ENCODE assay signal across 42 cellular contexts in the genomic region with DNA sequence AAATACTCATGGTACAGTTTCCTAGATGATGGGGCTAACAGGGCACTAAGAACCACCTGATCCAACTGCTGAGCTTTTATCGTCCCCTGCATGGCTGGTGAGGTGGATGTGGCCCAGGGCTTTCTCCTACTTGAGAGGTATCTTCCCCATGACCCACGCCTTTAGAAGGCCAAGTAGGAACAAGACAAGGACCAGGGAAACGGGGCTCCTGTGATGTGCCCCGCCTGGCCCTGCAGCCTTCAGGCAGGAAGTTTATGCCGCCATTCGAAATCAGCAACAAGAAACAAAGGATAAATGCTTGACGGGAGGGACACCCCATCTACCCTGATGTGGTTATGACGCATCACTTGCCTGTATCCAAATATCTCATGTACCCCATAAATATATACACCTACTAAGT. TPM values are rescaled to one million over a fixed set of nuclear protein-coding genes. Genes with fewer than 3 reads are reported as not detected.
"Had no signal": no experiment of that assay in that cellular context is flagged by ENCODE, and none has a peak within 500 bp of the region (broad histone marks: within the 10 kb centered on the region; RNA-seq: fewer than 3 reads in every experiment).

No MANE protein-coding gene starts in this region.

- H3K27ac Mint-ChIP-seq: activated naive CD4-positive, alpha-beta T cell treated with anti-CD3 and anti-CD28 coated beads for 36 hours; activated naive CD4-positive, alpha-beta T cell treated with anti-CD3 and anti-CD28 coated beads, Interleukin-2, amount 10 ng/mL, durations not matched to agents 7 days and 5 days; activated naive CD4-positive, alpha-beta T cell treated with anti-CD3 and anti-CD28 coated beads, Interleukin-2, amount 50 U/mL, for 24 hours; activated naive CD4-positive, alpha-beta T cell treated with anti-CD3 and anti-CD28 coated beads, Interleukin-2, amount 50 U/mL, for 72 hours; activated naive CD8-positive, alpha-beta T cell; activated naive CD8-positive, alpha-beta T cell treated with anti-CD3 and anti-CD28 coated beads for 36 hours; activated naive CD8-positive, alpha-beta T cell treated with anti-CD3 and anti-CD28 coated beads, Interleukin-2, amount 10 ng/mL, durations not matched to agents 7 days and 5 days; activated naive CD8-positive, alpha-beta T cell treated with anti-CD3 and anti-CD28 coated beads, Interleukin-2, amount 50 U/mL, for 24 hours; activated T-cell treated with anti-CD3 and anti-CD28 coated beads, Interleukin-2, amount 50 U/mL, for 24 hours; activated T-cell treated with anti-CD3 and anti-CD28 coated beads, Interleukin-2, amount 50 U/mL, for 72 hours; activated T-helper 1 cell treated with anti-CD3 and anti-CD28 coated beads, Interleukin-12 subunit alpha, Interleukin-12 subunit beta, Interleukin-2, Interleukin-4 antibody, amounts not matched to agents 30 ng/mL and 10 ng/mL and 1 ng/mL, durations not matched to agents 14 hours and 24 hours and 36 hours; activated T-helper 17 cell treated with anti-CD3 and anti-CD28 coated beads, Interleukin-2, amount 50 U/mL, for 72 hours; activated T-helper 2 cell treated with anti-CD3 and anti-CD28 coated beads, Interferon-gamma antibody, Interleukin-2, Interleukin-4, amounts not matched to agents 10 μg/mL and 5 μg/mL and 100 μg/mL, durations not matched to agents 14 hours and 24 hours and 36 hours; brain had no signal

- H3K27me3 ChIP-seq: adrenal gland, ascending aorta, body of pancreas, brain microvascular endothelial cell, breast epithelium, cardiac muscle cell had no signal

- H3K4me3 ChIP-seq: adrenal gland, ascending aorta, body of pancreas, breast epithelium, cardiac muscle cell had no signal

- H3K27ac ChIP-seq: adrenal gland, ascending aorta, body of pancreas, brain microvascular endothelial cell, breast epithelium, cardiac muscle cell had no signal

- H3K4me1 Mint-ChIP-seq: activated naive CD4-positive, alpha-beta T cell treated with anti-CD3 and anti-CD28 coated beads, Interleukin-2, amount 10 ng/mL, durations not matched to agents 7 days and 5 days; activated naive CD4-positive, alpha-beta T cell treated with anti-CD3 and anti-CD28 coated beads, Interleukin-2, amount 50 U/mL, for 24 hours; activated naive CD8-positive, alpha-beta T cell treated with anti-CD3 and anti-CD28 coated beads for 36 hours; activated naive CD8-positive, alpha-beta T cell treated with anti-CD3 and anti-CD28 coated beads, Interleukin-2, amount 10 ng/mL, durations not matched to agents 7 days and 5 days; activated naive CD8-positive, alpha-beta T cell treated with anti-CD3 and anti-CD28 coated beads, Interleukin-2, amount 50 U/mL, for 24 hours; activated T-helper 17 cell treated with anti-CD3 and anti-CD28 coated beads, Interleukin-2, amount 50 U/mL, for 72 hours; brain; central memory CD8-positive, alpha-beta T cell had no signal

- H3K9me3 ChIP-seq: adrenal gland, ascending aorta had no signal

- H3K4me3 Mint-ChIP-seq: activated naive CD4-positive, alpha-beta T cell treated with anti-CD3 and anti-CD28 coated beads for 36 hours; activated naive CD4-positive, alpha-beta T cell treated with anti-CD3 and anti-CD28 coated beads, Interleukin-2, amount 10 ng/mL, durations not matched to agents 7 days and 5 days; activated naive CD4-positive, alpha-beta T cell treated with anti-CD3 and anti-CD28 coated beads, Interleukin-2, amount 50 U/mL, for 24 hours; activated naive CD8-positive, alpha-beta T cell; activated naive CD8-positive, alpha-beta T cell treated with anti-CD3 and anti-CD28 coated beads for 36 hours; activated naive CD8-positive, alpha-beta T cell treated with anti-CD3 and anti-CD28 coated beads, Interleukin-2, amount 10 ng/mL, durations not matched to agents 7 days and 5 days; activated naive CD8-positive, alpha-beta T cell treated with anti-CD3 and anti-CD28 coated beads, Interleukin-2, amount 50 U/mL, for 24 hours; activated T-cell treated with anti-CD3 and anti-CD28 coated beads, Interleukin-2, amount 50 U/mL, for 24 hours; activated T-cell treated with anti-CD3 and anti-CD28 coated beads, Interleukin-2, amount 50 U/mL, for 4 hours; activated T-cell treated with anti-CD3 and anti-CD28 coated beads, Interleukin-2, amount 50 U/mL, for 72 hours; activated T-helper 1 cell treated with anti-CD3 and anti-CD28 coated beads, Interleukin-12 subunit alpha, Interleukin-12 subunit beta, Interleukin-2, Interleukin-4 antibody, amounts not matched to agents 30 ng/mL and 10 ng/mL and 1 ng/mL, durations not matched to agents 14 hours and 24 hours and 36 hours; activated T-helper 17 cell treated with anti-CD3 and anti-CD28 coated beads, Interleukin-2, amount 50 U/mL, for 72 hours; brain; central memory CD8-positive, alpha-beta T cell had no signal

- H3K36me3 ChIP-seq: adrenal gland, ascending aorta, brain microvascular endothelial cell, breast epithelium, cardiac muscle cell had no signal

- H3K27me3 Mint-ChIP-seq: activated naive CD4-positive, alpha-beta T cell treated with anti-CD3 and anti-CD28 coated beads, Interleukin-2, amount 10 ng/mL, durations not matched to agents 7 days and 5 days; activated naive CD8-positive, alpha-beta T cell treated with anti-CD3 and anti-CD28 coated beads, Interleukin-2, amount 10 ng/mL, durations not matched to agents 7 days and 5 days; activated T-cell treated with anti-CD3 and anti-CD28 coated beads, Interleukin-2, amount 50 U/mL, for 24 hours had no signal

- H3K36me3 Mint-ChIP-seq: activated naive CD4-positive, alpha-beta T cell treated with anti-CD3 and anti-CD28 coated beads, Interleukin-2, amount 10 ng/mL, durations not matched to agents 7 days and 5 days; activated naive CD8-positive, alpha-beta T cell; activated naive CD8-positive, alpha-beta T cell treated with anti-CD3 and anti-CD28 coated beads for 36 hours; activated naive CD8-positive, alpha-beta T cell treated with anti-CD3 and anti-CD28 coated beads, Interleukin-2, amount 10 ng/mL, durations not matched to agents 7 days and 5 days; brain had no signal

- DNase-seq: activated effector memory CD4-positive, alpha-beta T cell treated with anti-CD3 and anti-CD28 coated beads, Interleukin-2, amount 50 U/mL, for 16 hours; activated effector memory CD4-positive, alpha-beta T cell treated with Interleukin-2 at 50 U/mL for 16 hours; activated gamma-delta T cell; activated gamma-delta T cell treated with Interleukin-2 at 50 U/mL for 16 hours; activated naive CD4-positive, alpha-beta T cell; activated naive CD4-positive, alpha-beta T cell treated with anti-CD3 and anti-CD28 coated beads for 36 hours; activated naive CD4-positive, alpha-beta T cell treated with anti-CD3 and anti-CD28 coated beads, Interleukin-2, amount 10 ng/mL, durations not matched to agents 7 days and 5 days; activated naive CD4-positive, alpha-beta T cell treated with anti-CD3 and anti-CD28 coated beads, Interleukin-2, amount 50 U/mL, for 16 hours; activated naive CD4-positive, alpha-beta T cell treated with Interleukin-2 at 50 U/mL for 16 hours; activated naive CD8-positive, alpha-beta T cell treated with anti-CD3 and anti-CD28 coated beads for 36 hours; activated naive CD8-positive, alpha-beta T cell treated with anti-CD3 and anti-CD28 coated beads, Interleukin-2, amount 10 ng/mL, durations not matched to agents 7 days and 5 days; activated naive CD8-positive, alpha-beta T cell treated with anti-CD3 and anti-CD28 coated beads, Interleukin-2, amount 50 U/mL, for 24 hours; activated T-cell treated with anti-CD3 and anti-CD28 coated beads for 4 hours; activated T-cell treated with anti-CD3 and anti-CD28 coated beads, Interleukin-2, amount 50 U/mL, for 1 hour; activated T-cell treated with anti-CD3 and anti-CD28 coated beads, Interleukin-2, amount 50 U/mL, for 24 hours; activated T-cell treated with anti-CD3 and anti-CD28 coated beads, Interleukin-2, amount 50 U/mL, for 4 hours; activated T-cell treated with anti-CD3 and anti-CD28 coated beads, Interleukin-2, amount 50 U/mL, for 48 hours; activated T-cell treated with anti-CD3 and anti-CD28 coated beads, Interleukin-2, amount 50 U/mL, for 72 hours; adrenal gland; amniotic stem cell; amygdala; anterior cingulate cortex; aorta; body of pancreas; brain microvascular endothelial cell; caudate nucleus; central memory CD4-positive, alpha-beta T cell; cerebellar nuclear complex had no signal

- H3K4me1 ChIP-seq: adrenal gland, ascending aorta, body of pancreas, breast epithelium had no signal

RNA-seq across cellular contexts. Expression of a gene that starts 4.1 kb away (rescaled TPM):
- total RNA-seq: activated naive CD4-positive, alpha-beta T cell treated with anti-CD3 and anti-CD28 coated beads for 36 hours; activated naive CD4-positive, alpha-beta T cell treated with anti-CD3 and anti-CD28 coated beads, Interleukin-2, amount 50 U/mL, for 72 hours; activated naive CD8-positive, alpha-beta T cell treated with anti-CD3 and anti-CD28 coated beads for 36 hours; activated naive CD8-positive, alpha-beta T cell treated with anti-CD3 and anti-CD28 coated beads, Interleukin-2, amount 10 ng/mL, durations not matched to agents 7 days and 5 days; activated T-cell treated with anti-CD3 and anti-CD28 coated beads, Interleukin-2, amount 50 U/mL, for 4 hours; activated T-cell treated with anti-CD3 and anti-CD28 coated beads, Interleukin-2, amount 50 U/mL, for 72 hours; activated T-helper 1 cell treated with anti-CD3 and anti-CD28 coated beads, Interleukin-12 subunit alpha, Interleukin-12 subunit beta, Interleukin-2, Interleukin-4 antibody, amounts not matched to agents 30 ng/mL and 10 ng/mL and 1 ng/mL, durations not matched to agents 14 hours and 24 hours and 36 hours; activated T-helper 17 cell treated with anti-CD3 and anti-CD28 coated beads, Interleukin-2, amount 50 U/mL, for 72 hours; activated T-helper 2 cell treated with anti-CD3 and anti-CD28 coated beads, Interferon-gamma antibody, Interleukin-2, Interleukin-4, amounts not matched to agents 10 μg/mL and 5 μg/mL and 100 μg/mL, durations not matched to agents 14 hours and 24 hours and 36 hours; adrenal gland; aorta; ascending aorta; astrocyte; body of pancreas; bronchial epithelial cell; cardiac muscle cell; cardiac septum had no signal

RNA-seq across cellular contexts. Expression of a gene that starts 19.6 kb away (rescaled TPM):
- total RNA-seq: activated naive CD4-positive, alpha-beta T cell treated with anti-CD3 and anti-CD28 coated beads for 36 hours; activated naive CD4-positive, alpha-beta T cell treated with anti-CD3 and anti-CD28 coated beads, Interleukin-2, amount 50 U/mL, for 72 hours; activated naive CD8-positive, alpha-beta T cell treated with anti-CD3 and anti-CD28 coated beads for 36 hours; activated naive CD8-positive, alpha-beta T cell treated with anti-CD3 and anti-CD28 coated beads, Interleukin-2, amount 10 ng/mL, durations not matched to agents 7 days and 5 days; activated T-cell treated with anti-CD3 and anti-CD28 coated beads, Interleukin-2, amount 50 U/mL, for 4 hours; activated T-cell treated with anti-CD3 and anti-CD28 coated beads, Interleukin-2, amount 50 U/mL, for 72 hours; activated T-helper 1 cell treated with anti-CD3 and anti-CD28 coated beads, Interleukin-12 subunit alpha, Interleukin-12 subunit beta, Interleukin-2, Interleukin-4 antibody, amounts not matched to agents 30 ng/mL and 10 ng/mL and 1 ng/mL, durations not matched to agents 14 hours and 24 hours and 36 hours; activated T-helper 17 cell treated with anti-CD3 and anti-CD28 coated beads, Interleukin-2, amount 50 U/mL, for 72 hours; activated T-helper 2 cell treated with anti-CD3 and anti-CD28 coated beads, Interferon-gamma antibody, Interleukin-2, Interleukin-4, amounts not matched to agents 10 μg/mL and 5 μg/mL and 100 μg/mL, durations not matched to agents 14 hours and 24 hours and 36 hours; adrenal gland; aorta; ascending aorta; astrocyte; body of pancreas; bronchial epithelial cell; cardiac muscle cell; cardiac septum had no signal

RNA-seq across cellular contexts. Expression of a gene that starts 58.6 kb away (rescaled TPM):
- total RNA-seq: activated naive CD4-positive, alpha-beta T cell treated with anti-CD3 and anti-CD28 coated beads for 36 hours; activated naive CD4-positive, alpha-beta T cell treated with anti-CD3 and anti-CD28 coated beads, Interleukin-2, amount 50 U/mL, for 72 hours; activated naive CD8-positive, alpha-beta T cell treated with anti-CD3 and anti-CD28 coated beads for 36 hours; activated naive CD8-positive, alpha-beta T cell treated with anti-CD3 and anti-CD28 coated beads, Interleukin-2, amount 10 ng/mL, durations not matched to agents 7 days and 5 days; activated T-cell treated with anti-CD3 and anti-CD28 coated beads, Interleukin-2, amount 50 U/mL, for 4 hours; activated T-cell treated with anti-CD3 and anti-CD28 coated beads, Interleukin-2, amount 50 U/mL, for 72 hours; activated T-helper 1 cell treated with anti-CD3 and anti-CD28 coated beads, Interleukin-12 subunit alpha, Interleukin-12 subunit beta, Interleukin-2, Interleukin-4 antibody, amounts not matched to agents 30 ng/mL and 10 ng/mL and 1 ng/mL, durations not matched to agents 14 hours and 24 hours and 36 hours; activated T-helper 17 cell treated with anti-CD3 and anti-CD28 coated beads, Interleukin-2, amount 50 U/mL, for 72 hours; activated T-helper 2 cell treated with anti-CD3 and anti-CD28 coated beads, Interferon-gamma antibody, Interleukin-2, Interleukin-4, amounts not matched to agents 10 μg/mL and 5 μg/mL and 100 μg/mL, durations not matched to agents 14 hours and 24 hours and 36 hours; adrenal gland; aorta; ascending aorta; astrocyte; body of pancreas; bronchial epithelial cell; cardiac muscle cell; cardiac septum had no signal
